1 cellular context compared by ENCODE assay signal in genomic region chr1:31413405-31414005, GRCh38.
TF ChIP-seq lines count a peak whose summit lies in the region.

No MANE protein-coding gene starts in this region.

TF ChIP-seq in HepG2, 621 proteins besides CTCF, POLR2A, EP300 and RAD21 (continued from another document and continues in another):
- TF ChIP-seq ZNF577 (CRISPR knock-in tag; IDR thresholded peaks at IDR 0.05; ENCODE audit: borderline replicate concordance, low read depth) (no peak), SMARCC2 (IDR thresholded peaks at IDR 0.05) (no peak), KAT7 (CRISPR knock-in tag; IDR thresholded peaks at IDR 0.05; ENCODE audit: borderline replicate concordance) (no peak), ZNF747 (CRISPR knock-in tag; IDR thresholded peaks at IDR 0.05; ENCODE audit: borderline replicate concordance) (0 out of 2 replicates have a peak, but pooled peaks have one; percentile 21), RAD51 (IDR thresholded peaks at IDR 0.05; ENCODE audit: borderline replicate concordance) (no peak), PHB2 (IDR thresholded peaks at IDR 0.05; ENCODE audit: partially characterized antibody) (no peak), ZNF768 (CRISPR knock-in tag; IDR thresholded peaks at IDR 0.05) (no peak; the same call in 1 of the 2 replicates), SRSF9 (IDR thresholded peaks at IDR 0.05; ENCODE audit: borderline replicate concordance, insufficient read depth, low read depth, low read length, poor library complexity, severe bottlenecking) (no peak), TEAD3 (CRISPR knock-in tag; optimal IDR thresholded peaks at IDR 0.05; ENCODE audit: borderline replicate concordance) (no peak), ATAD3A (CRISPR knock-in tag; IDR thresholded peaks at IDR 0.05) (no peak), ZNF232 (CRISPR knock-in tag; IDR thresholded peaks at IDR 0.05; ENCODE audit: borderline replicate concordance) (peak; percentile 49; the same call in 1 of the 2 replicates), ZNF296 (CRISPR knock-in tag; conservative IDR thresholded peaks at IDR 0.05) (no peak), NCOA1 (CRISPR knock-in tag; IDR thresholded peaks at IDR 0.05) (no peak), ZNF709 (CRISPR knock-in tag; IDR thresholded peaks at IDR 0.05) (peak; percentile 73; the same call in 1 of the 2 replicates), ZNF556 (CRISPR knock-in tag; IDR thresholded peaks at IDR 0.05; ENCODE audit: borderline replicate concordance) (no peak), CBX1 (IDR thresholded peaks at IDR 0.05; ENCODE audit: low read depth) (no peak), ZNF343 (CRISPR knock-in tag; IDR thresholded peaks at IDR 0.05) (no peak), SNRNP70 (IDR thresholded peaks at IDR 0.05; ENCODE audit: low read depth, low read length) (no peak), ZNF382 (CRISPR knock-in tag; IDR thresholded peaks at IDR 0.05; ENCODE audit: borderline replicate concordance) (no peak), MEIS1 (CRISPR knock-in tag; IDR thresholded peaks at IDR 0.05; ENCODE audit: borderline replicate concordance) (peak; percentile 34; the same call in 1 of the 2 replicates), KMT2A (CRISPR knock-in tag; IDR thresholded peaks at IDR 0.05) (peak; percentile 66), ZNF550 (CRISPR knock-in tag; IDR thresholded peaks at IDR 0.05; ENCODE audit: borderline replicate concordance) (no peak), HOXA7 (CRISPR knock-in tag; IDR thresholded peaks at IDR 0.05) (no peak), ZKSCAN5 (CRISPR knock-in tag; IDR thresholded peaks at IDR 0.05) (no peak), YEATS4 (CRISPR knock-in tag; IDR thresholded peaks at IDR 0.05; ENCODE audit: borderline replicate concordance) (no peak), HNRNPLL (IDR thresholded peaks at IDR 0.05; ENCODE audit: low read depth, low read length, poor library complexity, severe bottlenecking) (peak; percentile 46), ONECUT2 (CRISPR knock-in tag; IDR thresholded peaks at IDR 0.05) (no peak), THAP11 (CRISPR knock-in tag; IDR thresholded peaks at IDR 0.05) (0 out of 2 replicates have a peak, but pooled peaks have one; percentile 28), SRF (IDR thresholded peaks at IDR 0.05; ENCODE audit: low read depth, low read length) (no peak), MAF1 (CRISPR knock-in tag; IDR thresholded peaks at IDR 0.05; ENCODE audit: borderline replicate concordance) (no peak), HDAC1 (CRISPR knock-in tag; IDR thresholded peaks at IDR 0.05) (peak; percentile 63; the same call in 1 of the 2 replicates), TBX3 (IDR thresholded peaks at IDR 0.05; ENCODE audit: borderline replicate concordance) (no peak), ZNF674 (CRISPR knock-in tag; IDR thresholded peaks at IDR 0.05; ENCODE audit: low read depth) (no peak), TSC22D2 (CRISPR knock-in tag; IDR thresholded peaks at IDR 0.05; ENCODE audit: borderline replicate concordance) (no peak), PHF8 (CRISPR knock-in tag; IDR thresholded peaks at IDR 0.05) (peak; percentile 47; the same call in 1 of the 2 replicates), RBFOX2 (IDR thresholded peaks at IDR 0.05; ENCODE audit: low read depth, low read length) (peak; percentile 79), ZNF326 (CRISPR knock-in tag; IDR thresholded peaks at IDR 0.05; ENCODE audit: borderline replicate concordance) (no peak), THYN1 (CRISPR knock-in tag; IDR thresholded peaks at IDR 0.05; ENCODE audit: borderline replicate concordance, low read depth) (no peak), ARID2 (CRISPR knock-in tag; IDR thresholded peaks at IDR 0.05; ENCODE audit: borderline replicate concordance) (no peak), ZNF431 (CRISPR knock-in tag; IDR thresholded peaks at IDR 0.05; ENCODE audit: borderline replicate concordance, low read depth) (no peak), SAFB2 (CRISPR knock-in tag; IDR thresholded peaks at IDR 0.05; ENCODE audit: borderline replicate concordance, low read depth) (no peak), POLR2G (IDR thresholded peaks at IDR 0.05; ENCODE audit: low read depth, low read length) (peak; percentile 30; the same call in 1 of the 2 replicates), ZNF607 (CRISPR knock-in tag; IDR thresholded peaks at IDR 0.05; ENCODE audit: borderline replicate concordance) (0 out of 2 replicates have a peak, but pooled peaks have one; percentile 10), AGO1 (IDR thresholded peaks at IDR 0.05; ENCODE audit: low read depth, low read length, poor library complexity, severe bottlenecking) (no peak), ZKSCAN1 (IDR thresholded peaks at IDR 0.05; ENCODE audit: low read length) (no peak), CENPX (CRISPR knock-in tag; IDR thresholded peaks at IDR 0.05) (no peak), SALL2 (CRISPR knock-in tag; IDR thresholded peaks at IDR 0.05) (0 out of 2 replicates have a peak, but pooled peaks have one; percentile 37), RNF2 (conservative IDR thresholded peaks at IDR 0.05; ENCODE audit: low read depth) (no peak), CBX5 (CRISPR knock-in tag; IDR thresholded peaks at IDR 0.05; ENCODE audit: borderline replicate concordance) (no peak), TRIM24 (CRISPR knock-in tag; IDR thresholded peaks at IDR 0.05) (no peak), ZNF761 (CRISPR knock-in tag; conservative IDR thresholded peaks at IDR 0.05) (no peak), KIAA2018 (CRISPR knock-in tag; IDR thresholded peaks at IDR 0.05; ENCODE audit: borderline replicate concordance) (no peak), ZNF772 (CRISPR knock-in tag; IDR thresholded peaks at IDR 0.05) (no peak)
- TF ChIP-seq, protein P1, sequence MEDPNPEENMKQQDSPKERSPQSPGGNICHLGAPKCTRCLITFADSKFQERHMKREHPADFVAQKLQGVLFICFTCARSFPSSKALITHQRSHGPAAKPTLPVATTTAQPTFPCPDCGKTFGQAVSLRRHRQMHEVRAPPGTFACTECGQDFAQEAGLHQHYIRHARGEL (CRISPR knock-in tag; IDR thresholded peaks at IDR 0.05): no peak
- TF ChIP-seq, protein P2, sequence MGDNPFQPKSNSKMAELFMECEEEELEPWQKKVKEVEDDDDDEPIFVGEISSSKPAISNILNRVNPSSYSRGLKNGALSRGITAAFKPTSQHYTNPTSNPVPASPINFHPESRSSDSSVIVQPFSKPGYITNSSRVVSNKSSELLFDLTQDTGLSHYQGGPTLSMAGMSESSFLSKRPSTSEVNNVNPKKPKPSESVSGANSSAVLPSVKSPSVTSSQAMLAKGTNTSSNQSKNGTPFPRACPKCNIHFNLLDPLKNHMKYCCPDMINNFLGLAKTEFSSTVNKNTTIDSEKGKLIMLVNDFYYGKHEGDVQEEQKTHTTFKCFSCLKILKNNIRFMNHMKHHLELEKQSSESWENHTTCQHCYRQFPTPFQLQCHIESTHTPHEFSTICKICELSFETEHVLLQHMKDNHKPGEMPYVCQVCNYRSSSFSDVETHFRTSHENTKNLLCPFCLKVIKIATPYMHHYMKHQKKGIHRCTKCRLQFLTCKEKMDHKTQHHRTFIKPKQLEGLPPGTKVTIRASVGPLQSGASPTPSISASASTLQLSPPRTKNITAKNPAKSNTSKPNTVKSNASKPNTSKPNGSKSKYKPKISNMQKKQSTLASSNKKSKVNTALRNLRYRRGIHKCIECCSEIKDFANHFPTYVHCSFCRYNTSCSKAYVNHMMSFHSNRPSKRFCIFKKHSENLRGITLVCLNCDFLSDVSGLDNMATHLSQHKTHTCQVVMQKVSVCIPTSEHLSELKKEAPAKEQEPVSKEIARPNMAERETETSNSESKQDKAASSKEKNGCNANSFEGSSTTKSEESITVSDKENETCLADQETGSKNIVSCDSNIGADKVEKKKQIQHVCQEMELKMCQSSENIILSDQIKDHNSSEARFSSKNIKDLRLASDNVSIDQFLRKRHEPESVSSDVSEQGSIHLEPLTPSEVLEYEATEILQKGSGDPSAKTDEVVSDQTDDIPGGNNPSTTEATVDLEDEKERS (CRISPR knock-in tag; IDR thresholded peaks at IDR 0.05): no peak
- TF ChIP-seq, protein P3, sequence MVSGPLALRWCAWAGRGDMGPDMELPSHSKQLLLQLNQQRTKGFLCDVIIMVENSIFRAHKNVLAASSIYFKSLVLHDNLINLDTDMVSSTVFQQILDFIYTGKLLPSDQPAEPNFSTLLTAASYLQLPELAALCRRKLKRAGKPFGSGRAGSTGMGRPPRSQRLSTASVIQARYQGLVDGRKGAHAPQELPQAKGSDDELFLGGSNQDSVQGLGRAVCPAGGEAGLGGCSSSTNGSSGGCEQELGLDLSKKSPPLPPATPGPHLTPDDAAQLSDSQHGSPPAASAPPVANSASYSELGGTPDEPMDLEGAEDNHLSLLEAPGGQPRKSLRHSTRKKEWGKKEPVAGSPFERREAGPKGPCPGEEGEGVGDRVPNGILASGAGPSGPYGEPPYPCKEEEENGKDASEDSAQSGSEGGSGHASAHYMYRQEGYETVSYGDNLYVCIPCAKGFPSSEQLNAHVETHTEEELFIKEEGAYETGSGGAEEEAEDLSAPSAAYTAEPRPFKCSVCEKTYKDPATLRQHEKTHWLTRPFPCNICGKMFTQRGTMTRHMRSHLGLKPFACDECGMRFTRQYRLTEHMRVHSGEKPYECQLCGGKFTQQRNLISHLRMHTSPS (CRISPR knock-in tag; IDR thresholded peaks at IDR 0.05; ENCODE audit: low read depth): 0 out of 2 replicates have a peak, but pooled peaks have one; percentile 3
- TF ChIP-seq, protein P4, sequence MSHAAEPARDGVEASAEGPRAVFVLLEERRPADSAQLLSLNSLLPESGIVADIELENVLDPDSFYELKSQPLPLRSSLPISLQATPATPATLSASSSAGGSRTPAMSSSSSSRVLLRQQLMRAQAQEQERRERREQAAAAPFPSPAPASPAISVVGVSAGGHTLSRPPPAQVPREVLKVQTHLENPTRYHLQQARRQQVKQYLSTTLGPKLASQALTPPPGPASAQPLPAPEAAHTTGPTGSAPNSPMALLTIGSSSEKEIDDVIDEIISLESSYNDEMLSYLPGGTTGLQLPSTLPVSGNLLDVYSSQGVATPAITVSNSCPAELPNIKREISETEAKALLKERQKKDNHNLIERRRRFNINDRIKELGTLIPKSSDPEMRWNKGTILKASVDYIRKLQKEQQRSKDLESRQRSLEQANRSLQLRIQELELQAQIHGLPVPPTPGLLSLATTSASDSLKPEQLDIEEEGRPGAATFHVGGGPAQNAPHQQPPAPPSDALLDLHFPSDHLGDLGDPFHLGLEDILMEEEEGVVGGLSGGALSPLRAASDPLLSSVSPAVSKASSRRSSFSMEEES (CRISPR knock-in tag; IDR thresholded peaks at IDR 0.05): no peak
- TF ChIP-seq, protein P5, sequence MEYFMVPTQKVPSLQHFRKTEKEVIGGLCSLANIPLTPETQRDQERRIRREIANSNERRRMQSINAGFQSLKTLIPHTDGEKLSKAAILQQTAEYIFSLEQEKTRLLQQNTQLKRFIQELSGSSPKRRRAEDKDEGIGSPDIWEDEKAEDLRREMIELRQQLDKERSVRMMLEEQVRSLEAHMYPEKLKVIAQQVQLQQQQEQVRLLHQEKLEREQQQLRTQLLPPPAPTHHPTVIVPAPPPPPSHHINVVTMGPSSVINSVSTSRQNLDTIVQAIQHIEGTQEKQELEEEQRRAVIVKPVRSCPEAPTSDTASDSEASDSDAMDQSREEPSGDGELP (IDR thresholded peaks at IDR 0.05; ENCODE audit: borderline replicate concordance, low read depth): no peak
